In genomic region chr18:39232937-39233336, GRCh38 we compare ENCODE assay signal across 31 cellular contexts.
"Had no signal": no experiment of that assay in that cellular context is flagged by ENCODE, and none has a peak within 500 bp of the region (broad histone marks: within the 10 kb centered on the region; RNA-seq: fewer than 3 reads in every experiment).

No MANE protein-coding gene starts in this region.

- H3K9me3 ChIP-seq: adrenal gland, ascending aorta, breast epithelium, colonic mucosa had no signal

- FAIRE-seq: endometrium, endothelial cell of umbilical vein, frontal cortex had no signal

- DNase-seq: activated CD4-positive, alpha-beta memory T cell treated with anti-CD3 and anti-CD28 coated beads for 36 hours; activated CD4-positive, alpha-beta T cell treated with anti-CD3 and anti-CD28 coated beads for 36 hours; activated CD4-positive, alpha-beta T cell treated with anti-CD3 and anti-CD28 coated beads, Interleukin-2, amount 10 ng/mL, durations not matched to agents 24 days and 14 days; activated CD4-positive, CD25-positive, alpha-beta regulatory T cell; activated CD4-positive, CD25-positive, alpha-beta regulatory T cell treated with anti-CD3 and anti-CD28 coated beads, Interleukin-2, amount 50 U/mL, for 72 hours; activated CD8-positive, alpha-beta memory T cell treated with anti-CD3 and anti-CD28 coated beads, Interleukin-2, amount 10 ng/mL, durations not matched to agents 7 days and 5 days; activated CD8-positive, alpha-beta memory T cell treated with anti-CD3 and anti-CD28 coated beads, Interleukin-2, amount 50 U/mL, for 4 hours; activated CD8-positive, alpha-beta T cell treated with anti-CD3 and anti-CD28 coated beads, Interleukin-2, amount 10 ng/mL, durations not matched to agents 7 days and 5 days; activated effector memory CD4-positive, alpha-beta T cell treated with anti-CD3 and anti-CD28 coated beads, Interleukin-2, amount 50 U/mL, for 16 hours; activated naive CD4-positive, alpha-beta T cell treated with anti-CD3 and anti-CD28 coated beads for 36 hours; activated naive CD8-positive, alpha-beta T cell treated with anti-CD3 and anti-CD28 coated beads for 36 hours; activated naive CD8-positive, alpha-beta T cell treated with anti-CD3 and anti-CD28 coated beads, Interleukin-2, amount 50 U/mL, for 24 hours; activated T-cell treated with anti-CD3 and anti-CD28 coated beads, Interleukin-2, amount 50 U/mL, for 1 hour; activated T-cell treated with anti-CD3 and anti-CD28 coated beads, Interleukin-2, amount 50 U/mL, for 48 hours; adrenal gland; amygdala; central memory CD4-positive, alpha-beta T cell; cerebellar nuclear complex; colonic mucosa; effector CD8-positive, alpha-beta T cell; foreskin fibroblast; head of caudate nucleus; T1000 had no signal

- H3K27ac ChIP-seq: adrenal gland, ascending aorta, breast epithelium, cardiac muscle cell, colonic mucosa, epithelial cell of prostate had no signal

- H3K4me1 ChIP-seq: adrenal gland, ascending aorta, breast epithelium, colonic mucosa had no signal

- H3K36me3 ChIP-seq: adrenal gland, ascending aorta, breast epithelium, cardiac muscle cell, colonic mucosa had no signal

- H3K27me3 ChIP-seq: adrenal gland, ascending aorta, breast epithelium, cardiac muscle cell, colonic mucosa had no signal

- H3K4me3 ChIP-seq: adrenal gland, ascending aorta, breast epithelium, cardiac muscle cell, colonic mucosa had no signal

- ATAC-seq: activated CD4-positive, alpha-beta T cell treated with anti-CD3 and anti-CD28 coated beads for 36 hours; activated CD8-positive, alpha-beta memory T cell treated with anti-CD3 and anti-CD28 coated beads, Interleukin-2, amount 10 ng/mL, durations not matched to agents 7 days and 5 days; activated CD8-positive, alpha-beta T cell treated with anti-CD3 and anti-CD28 coated beads, Interleukin-2, amount 10 ng/mL, durations not matched to agents 7 days and 5 days; activated naive CD8-positive, alpha-beta T cell treated with anti-CD3 and anti-CD28 coated beads, Interleukin-2, amount 50 U/mL, for 24 hours; esophagus mucosa had no signal
